21 cellular contexts compared by ENCODE assay signal in the genomic region with DNA sequence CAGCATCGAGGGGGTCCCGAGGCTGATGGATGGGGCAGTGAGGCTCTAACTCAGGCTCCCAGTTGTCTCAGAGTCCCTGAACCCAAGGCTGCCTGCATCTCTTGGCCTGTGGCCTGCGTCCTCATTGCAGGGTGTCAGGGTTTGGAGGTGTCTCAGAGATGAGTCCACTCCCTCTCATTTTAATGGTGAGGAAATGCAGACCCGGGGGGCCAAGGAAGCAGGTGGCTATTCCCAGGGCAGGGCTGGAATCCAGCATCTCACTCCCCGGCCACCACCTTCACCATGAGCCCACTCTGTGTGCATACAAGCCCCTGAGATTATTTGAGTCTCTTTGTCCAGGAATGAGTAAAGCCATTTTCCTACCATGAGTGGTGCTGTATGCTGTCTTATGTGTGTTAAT. TPM values are rescaled to one million over a fixed set of nuclear protein-coding genes. Genes with fewer than 3 reads are reported as not detected.
DNase-seq lines count a peak whose midpoint lies in the region; ATAC-seq and TF ChIP-seq lines count a peak whose summit lies in the region.
"Had no signal": no experiment of that assay in that cellular context is flagged by ENCODE, and none has a peak within 500 bp of the region (broad histone marks: within the 10 kb centered on the region; RNA-seq: fewer than 3 reads in every experiment).

No MANE protein-coding gene starts in this region.

- TF ChIP-seq CTCF in heart right ventricle (IDR thresholded peaks at IDR 0.05): no peak
- TF ChIP-seq CTCF in endodermal cell (conservative IDR thresholded peaks at IDR 0.05): no peak
- TF ChIP-seq CTCF in vagina (IDR thresholded peaks at IDR 0.05): no peak
- no peak for TF ChIP-seq CTCF in glutamatergic neuron (IDR thresholded peaks at IDR 0.05; ENCODE audit: partially characterized antibody, unreplicated experiment)

- no peak overlapping the region for H3K4me3 ChIP-seq in heart right ventricle
- H3K4me3 ChIP-seq in endodermal cell (ENCODE audit: low read length): no peak overlapping the region
- no peak overlapping the region for H3K4me3 ChIP-seq in vagina
- H3K4me3 ChIP-seq: BLaER1 treated with 17β-estradiol and CSF1 and Interleukin-3, amounts not matched to agents 10 nM and 100 nM; GM12878; HAP-1 had no signal

- intact Hi-C loops in cardiac septum (cut with DNase I): no loop called here
- intact Hi-C loops in heart right ventricle (cut with DNase I): no loop called here
- intact Hi-C loops in vagina (cut with DNase I): no loop called here

- no peaks in the 10 kb centered on the region for H3K36me3 Mint-ChIP-seq in endodermal cell (ENCODE audit: low read depth)
- peaks cover 5% of the 10 kb centered on the region for H3K36me3 Mint-ChIP-seq in glutamatergic neuron (ENCODE audit: unreplicated experiment)
- H3K36me3 Mint-ChIP-seq: CD8-positive, alpha-beta T cell had no signal

- ATAC-seq in heart right ventricle: no peak
- ATAC-seq: CD8-positive, alpha-beta T cell; GM12878 had no signal

- H3K4me1 ChIP-seq in heart right ventricle (peaks cover 0 to 7% (median 0%) of the 10 kb centered on the region in 9 donors), endodermal cell (ENCODE audit: control insufficient read depth, insufficient read depth, low read length) (no peaks in the 10 kb centered on the region), vagina (no peaks in the 10 kb centered on the region)
- H3K4me1 ChIP-seq: BLaER1 treated with 17β-estradiol and CSF1 and Interleukin-3, amounts not matched to agents 10 nM and 100 nM had no signal

- H3K27me3 ChIP-seq in heart right ventricle (no peaks in the 10 kb centered on the region), endodermal cell (ENCODE audit: control insufficient read depth, insufficient read depth, low read length, poor library complexity, severe bottlenecking) (no peaks in the 10 kb centered on the region), vagina (no peaks in the 10 kb centered on the region)
- H3K27me3 ChIP-seq: BLaER1 treated with 17β-estradiol and CSF1 and Interleukin-3, amounts not matched to agents 10 nM and 100 nM had no signal

- WGBS in heart right ventricle, 2 donors: 89 to 93% methylated on average over 5 of the region's 5 CpGs
- 88 to 92% methylated on average over 4 to 5 of the region's 5 CpGs for WGBS in endodermal cell (ENCODE audit: insufficient coverage in 1 of 2, insufficient read length in 1 of 2), 2 experiments

- H3K27ac Mint-ChIP-seq in endodermal cell (no peak overlapping the region), glutamatergic neuron (ENCODE audit: unreplicated experiment) (no peak overlapping the region)
- H3K27ac Mint-ChIP-seq: B cell; CD8-positive, alpha-beta T cell had no signal

- H3K9ac ChIP-seq in endodermal cell (ENCODE audit: extremely low read depth, low read length, poor library complexity, severe bottlenecking): no peak overlapping the region
- H3K9ac ChIP-seq: BLaER1 treated with 17β-estradiol and CSF1 and Interleukin-3, amounts not matched to agents 10 nM and 100 nM had no signal

- DNase-seq in cardiac septum (ENCODE audit: low spot score) (peak; percentile 57), heart right ventricle (no peak), endodermal cell (peak; percentile 19), mucosa of gallbladder (ENCODE audit: low spot score) (peak; percentile 7), vagina (ENCODE audit: extremely low spot score in 2 of 2) (peak; percentile 55 to 76), glutamatergic neuron (no peak), NCI-H2171 (lab: John Stamatoyannopoulos, UW) (no peak)
- DNase-seq in stimulated activated CD4-positive, alpha-beta T cell treated with anti-CD3 and anti-CD28 coated beads, Interleukin-4, amount 100 ng/mL, for 24 hours: no peak
- DNase-seq: 8988T; Calu3; CD8-positive, alpha-beta T cell; DMS 273 treated with DMSO at 0.1 percent for 48 hours; DMS53; DND-41 had no signal

- H3K27me3 Mint-ChIP-seq in endodermal cell (ENCODE audit: insufficient read depth) (no peaks in the 10 kb centered on the region), glutamatergic neuron (ENCODE audit: unreplicated experiment) (peaks cover 3% of the 10 kb centered on the region)
- H3K27me3 Mint-ChIP-seq: B cell had no signal

- no peaks in the 10 kb centered on the region for H3K9me3 ChIP-seq in heart right ventricle
- no peaks in the 10 kb centered on the region for H3K9me3 ChIP-seq in endodermal cell (ENCODE audit: control insufficient read depth, low read length)
- H3K9me3 ChIP-seq in vagina: no peaks in the 10 kb centered on the region
- H3K9me3 ChIP-seq: BLaER1 treated with 17β-estradiol and CSF1 and Interleukin-3, amounts not matched to agents 10 nM and 100 nM; HAP-1 had no signal

- H3K36me3 ChIP-seq in heart right ventricle: peaks cover 0 to 4% (median 0%) of the 10 kb centered on the region in 9 donors
- H3K36me3 ChIP-seq in endodermal cell (ENCODE audit: control insufficient read depth, insufficient read depth, low read length): no peaks in the 10 kb centered on the region
- no peaks in the 10 kb centered on the region for H3K36me3 ChIP-seq in vagina
- H3K36me3 ChIP-seq: BLaER1 treated with 17β-estradiol and CSF1 and Interleukin-3, amounts not matched to agents 10 nM and 100 nM; HAP-1 had no signal

- no peaks in the 10 kb centered on the region for H3K9me3 Mint-ChIP-seq in endodermal cell
- H3K9me3 Mint-ChIP-seq in glutamatergic neuron (ENCODE audit: unreplicated experiment): peaks cover 2% of the 10 kb centered on the region
- H3K9me3 Mint-ChIP-seq: CD8-positive, alpha-beta T cell had no signal

- H3K27ac ChIP-seq in heart right ventricle (no peak overlapping the region), endodermal cell (ENCODE audit: low read depth, low read length) (no peak overlapping the region), vagina (no peak overlapping the region)
- H3K27ac ChIP-seq: BLaER1 treated with 17β-estradiol and CSF1 and Interleukin-3, amounts not matched to agents 10 nM and 100 nM had no signal

- TF ChIP-seq POLR2A in vagina (IDR thresholded peaks at IDR 0.05): no peak

- no peak overlapping the region for H3K4me3 Mint-ChIP-seq in endodermal cell
- H3K4me3 Mint-ChIP-seq in glutamatergic neuron (ENCODE audit: unreplicated experiment): no peak overlapping the region
- H3K4me3 Mint-ChIP-seq: B cell; CD8-positive, alpha-beta T cell had no signal

- H3K4me1 Mint-ChIP-seq in endodermal cell (peaks cover 6% of the 10 kb centered on the region), glutamatergic neuron (ENCODE audit: low read depth, unreplicated experiment) (peaks cover 2% of the 10 kb centered on the region)
- H3K4me1 Mint-ChIP-seq: B cell had no signal

RNA-seq across cellular contexts. Expression of a gene that starts 21.4 kb away (rescaled TPM):
- total RNA-seq in cardiac septum (0.70 TPM), heart right ventricle (under 1 TPM in 4 of 10 donors, not detected in 6; 0.37 to 0.57 (median 0.42) TPM), endodermal cell (under 1 TPM in 1 of 2 donors, not detected in 1; 0.69 TPM), mucosa of gallbladder (0.92 TPM), vagina (2.9 TPM), glutamatergic neuron (ENCODE audit: unreplicated experiment) (0.64 TPM)
- polyA plus RNA-seq in heart right ventricle: 1 to 10 TPM in 1 of 2 donors, under 1 TPM in 1; 0.22 to 1.1 TPM
- polyA plus RNA-seq in endodermal cell (2013, experiment 1 of 2): 0.43 TPM
- not detected for polyA plus RNA-seq in endodermal cell (2013, experiment 2 of 2)
- total RNA-seq: Calu3, G401, GM12878, H1, HT-29 had no signal

Comparison
In these comparisons a context has a peak if more than half of its experiments do, and no peak if none do; other contexts are left out.
1. DNase-seq: peak in cardiac septum (single experiment), endodermal cell (single experiment), mucosa of gallbladder (single experiment) and vagina (2 of 2); none in heart right ventricle (0 of 2), glutamatergic neuron (single experiment), stimulated activated CD4-positive, alpha-beta T cell treated with anti-CD3 and anti-CD28 coated beads, Interleukin-4, amount 100 ng/mL, for 24 hours (single experiment) and NCI-H2171 (single experiment).